1 cellular context compared by ENCODE assay signal in genomic region chr22:20652130-20652529, GRCh38.
TF ChIP-seq lines count a peak whose summit lies in the region.

No MANE protein-coding gene starts in this region.

TF ChIP-seq in K562, 482 proteins besides CTCF, POLR2A, EP300 and RAD21 (continued from another document):
- TF ChIP-seq E2F6 (IDR thresholded peaks at IDR 0.05; ENCODE audit: borderline replicate concordance in 1 of 2, extremely low read depth in 1 of 2, insufficient read depth in 1 of 2, insufficient read length in 1 of 2, low read depth in 1 of 2, low read length in 1 of 2, poor library complexity in 1 of 2, severe bottlenecking in 1 of 2) (no peak), CHCHD3 (CRISPR knock-in tag; IDR thresholded peaks at IDR 0.05) (0 out of 2 replicates have a peak, but pooled peaks have one; percentile 49), HNRNPK (IDR thresholded peaks at IDR 0.05; ENCODE audit: low read depth, low read length, poor library complexity, severe bottlenecking) (no peak), ZNF668 (CRISPR knock-in tag; IDR thresholded peaks at IDR 0.05) (no peak), ZNF134 (CRISPR knock-in tag; conservative IDR thresholded peaks at IDR 0.05) (peak; percentile 5; the same call in 1 of the 2 replicates), MIER1 (IDR thresholded peaks at IDR 0.05; ENCODE audit: low read depth) (no peak), SP1 (CRISPR knock-in tag; IDR thresholded peaks at IDR 0.05) (0 out of 2 replicates have a peak, but pooled peaks have one; percentile 35), CHD2 (IDR thresholded peaks at IDR 0.05; ENCODE audit: low read depth, low read length) (no peak), TGIF2 (CRISPR knock-in tag; IDR thresholded peaks at IDR 0.05) (no peak), NCOA6 (IDR thresholded peaks at IDR 0.05) (no peak), ZBTB40 (IDR thresholded peaks at IDR 0.05) (peak; percentile 87), ZBTB40 (CRISPR knock-in tag; IDR thresholded peaks at IDR 0.05) (peak; percentile 72; the same call in 1 of the 2 replicates), ZNF707 (CRISPR knock-in tag; conservative IDR thresholded peaks at IDR 0.05) (no peak), ZNF197 (CRISPR knock-in tag; IDR thresholded peaks at IDR 0.05; ENCODE audit: low read depth) (peak; percentile 63; the same call in 1 of the 2 replicates), PRMT5 (CRISPR knock-in tag; IDR thresholded peaks at IDR 0.05) (no peak)
